ENCODE assay signal across 9 cellular contexts in genomic region chr12:3313655-3314305, GRCh38.
DNase-seq lines count a peak whose midpoint lies in the region; ATAC-seq, FAIRE-seq and TF ChIP-seq lines count a peak whose summit lies in the region.
"Had no signal": no experiment of that assay in that cellular context is flagged by ENCODE, and none has a peak within 500 bp of the region (broad histone marks: within the 10 kb centered on the region; RNA-seq: fewer than 3 reads in every experiment).

No MANE protein-coding gene starts in this region.

- no peaks in the 10 kb centered on the region for H3K9me1 ChIP-seq in K562 (ENCODE audit: control insufficient read depth, insufficient read depth, low read length)

- FAIRE-seq in K562 (lab: Jason Lieb, UNC) = no peak

- ATAC-seq in K562 = peak; percentile 81
- no peak for ATAC-seq in GM18519 (IDR thresholded peaks at IDR 0.05; ENCODE audit: low FRiP score, unreplicated experiment)

- no peak overlapping the region for H3K9ac ChIP-seq in K562 (ENCODE audit: insufficient read depth in 1 of 2, low read depth in 2 of 2, low read length in 2 of 2)

- intact Hi-C loops in K562 (cut with micrococcal nuclease) = no loop called here

- DNase-seq in AG09309 (ENCODE audit: low read depth) = no peak
- peak; percentile 75 for DNase-seq in G401 (ENCODE audit: low spot score)
- peak; percentile 54 for DNase-seq in NCI-H2196 (lab: John Stamatoyannopoulos, UW; ENCODE audit: unreplicated experiment)
- peak; percentile 12 to 22 (median 14) for DNase-seq in K562 (ENCODE audit: extremely low read depth in 1 of 4, low spot score in 3 of 4)
- DNase-seq in medulla oblongata (ENCODE audit: extremely low spot score) = peak; percentile 72
- DNase-seq in middle frontal gyrus (ENCODE audit: extremely low spot score, low spot score) = no peak
- DNase-seq in SKM-1 treated with dmso at 0.1 percent for 144 hours (lab: John Stamatoyannopoulos, UW; ENCODE audit: unreplicated experiment) = no peak

- BruUV-seq in K562 (replicated peaks; lab: Mats Ljungman, UMichigan) = no TSS peak

- TF ChIP-seq RAD21 in K562 (CRISPR knock-in tag; conservative IDR thresholded peaks at IDR 0.05 in 1 of 2, IDR thresholded peaks at IDR 0.05 in 1 of 2) = peak in 1 of 2 experiments; percentile 19; a peak in 1 of 4 replicates

- TF ChIP-seq EP300 in K562 (IDR thresholded peaks at IDR 0.05; ENCODE audit: low read length) = no peak

- H2AFZ ChIP-seq in K562 (ENCODE audit: low read depth, low read length) = no peak overlapping the region

- in situ Hi-C loops in G401 (cut with HindIII; ENCODE audit: low sequenced_read_pairs) (no loop called here), K562 (cut with MboI) (no loop called here)

- TF ChIP-seq CTCF in AG09309 (IDR thresholded peaks at IDR 0.05; ENCODE audit: control insufficient read depth, insufficient read depth, low read depth, low read length, missing control alignments) = peak; percentile 41
- peak; percentile 4 to 37 (median 23); a peak in 2 of 6 replicates for TF ChIP-seq CTCF in K562 (IDR thresholded peaks at IDR 0.05 in 2 of 3, conservative IDR thresholded peaks at IDR 0.05 in 1 of 3; ENCODE audit: insufficient read depth in 2 of 3, low read depth in 1 of 3, low read length in 3 of 3)

- peaks cover 0 to 37% of the 10 kb centered on the region in 2 experiments; a peak in 2 of 5 replicates for H3K27me3 ChIP-seq in K562 (ENCODE audit: control insufficient read depth in 2 of 2, insufficient read depth in 2 of 2, low read length in 2 of 2)

- CTCF ChIA-PET in K562 (lab: Yijun Ruan, JAX; ENCODE audit: low intra/inter-chr PET ratio) = no interaction called here

- WGBS in K562 (ENCODE audit: insufficient coverage, low coverage, missing lambda C conversion rate) = 2% methylated on average over 6 of the region's 8 CpGs

- no peak for TF ChIP-seq POLR2A in K562 (conservative IDR thresholded peaks at IDR 0.05)

- H3K4me2 ChIP-seq in K562 (ENCODE audit: insufficient read depth, low read length) = no peak overlapping the region

- no peaks in the 10 kb centered on the region for H3K4me1 ChIP-seq in K562 (replicated peaks in 1 of 2; ENCODE audit: control insufficient read depth in 2 of 2, insufficient read depth in 2 of 2, low read length in 2 of 2)

- H4K20me1 ChIP-seq in K562 (replicated peaks; ENCODE audit: control insufficient read depth, insufficient read depth, low read length) = 0 out of 2 replicates have a peak, but pooled peaks cover 8% of the 10 kb centered on the region

- H3K9me3 ChIP-seq in K562 (replicated peaks; ENCODE audit: control insufficient read depth, insufficient read depth, low read depth, low read length) = no peaks in the 10 kb centered on the region

- no peaks in the 10 kb centered on the region for H3K79me2 ChIP-seq in K562 (ENCODE audit: control insufficient read depth, insufficient read depth, low read length)

- no peaks in the 10 kb centered on the region for H3K36me3 ChIP-seq in K562 (ENCODE audit: control insufficient read depth, insufficient read depth, low read length)

- POLR2A ChIA-PET in K562 (lab: Yijun Ruan, JAX) = no interaction called here

- no peak overlapping the region for H3K27ac ChIP-seq in K562 (ENCODE audit: extremely low read depth, low read depth, low read length)
- H3K27ac ChIP-seq: epithelial cell of prostate had no signal

- H3K4me3 ChIP-seq in AG09309 (ENCODE audit: control insufficient read depth, low read depth, low read length) (no peak overlapping the region), K562 (no peak overlapping the region)

TF ChIP-seq in K562, 482 proteins besides CTCF, POLR2A, EP300 and RAD21:
- no peak for TF ChIP-seq GTF2B (IDR thresholded peaks at IDR 0.05; ENCODE audit: extremely low read depth, insufficient read length)
- TF ChIP-seq SMC3 (conservative IDR thresholded peaks at IDR 0.05; ENCODE audit: insufficient read depth, low read depth, low read length) = 0 out of 2 replicates have a peak, but pooled peaks have one; percentile 14

Comparison
In these comparisons a context has a peak if more than half of its experiments do, and no peak if none do; other contexts are left out.
1. DNase-seq: peak in G401 (single experiment), NCI-H2196 (single experiment), K562 (4 of 4) and medulla oblongata (single experiment); none in AG09309 (single experiment), middle frontal gyrus (single experiment) and SKM-1 treated with dmso at 0.1 percent for 144 hours (single experiment).